Comparison of ENCODE assay signal across 22 cellular contexts in genomic region chr6:144480518-144480917, GRCh38.
"Had no signal": no experiment of that assay in that cellular context is flagged by ENCODE, and none has a peak within 500 bp of the region (broad histone marks: within the 10 kb centered on the region; RNA-seq: fewer than 3 reads in every experiment).

No MANE protein-coding gene starts in this region.

- H3K27ac Mint-ChIP-seq: activated CD4-positive, alpha-beta memory T cell treated with anti-CD3 and anti-CD28 coated beads, Interleukin-2, amount 10 ng/mL, durations not matched to agents 7 days and 5 days; activated naive CD4-positive, alpha-beta T cell treated with anti-CD3 and anti-CD28 coated beads for 36 hours; activated T-helper 2 cell treated with anti-CD3 and anti-CD28 coated beads, Interferon-gamma antibody, Interleukin-2, Interleukin-4, amounts not matched to agents 10 μg/mL and 5 μg/mL and 100 μg/mL, durations not matched to agents 14 hours and 24 hours and 36 hours; endodermal cell had no signal

- H3K9me3 Mint-ChIP-seq: activated CD4-positive, alpha-beta memory T cell treated with anti-CD3 and anti-CD28 coated beads, Interleukin-2, amount 10 ng/mL, durations not matched to agents 7 days and 5 days; activated naive CD4-positive, alpha-beta T cell treated with anti-CD3 and anti-CD28 coated beads for 36 hours; activated T-helper 2 cell treated with anti-CD3 and anti-CD28 coated beads, Interferon-gamma antibody, Interleukin-2, Interleukin-4, amounts not matched to agents 10 μg/mL and 5 μg/mL and 100 μg/mL, durations not matched to agents 14 hours and 24 hours and 36 hours; endodermal cell; memory B cell; naive thymus-derived CD4-positive, alpha-beta T cell; stimulated activated memory B cell treated with anti-CD40 and anti-IgM and Interleukin-4, amounts not matched to agents 10 μg/mL and 1 μg/mL and 100 μg/mL, for 72 hours had no signal

- H3K27ac ChIP-seq: dorsolateral prefrontal cortex, epithelial cell of prostate, parathyroid adenoma, sigmoid colon, thoracic aorta, upper lobe of right lung had no signal

- H3K27me3 Mint-ChIP-seq: activated CD4-positive, alpha-beta memory T cell treated with anti-CD3 and anti-CD28 coated beads, Interleukin-2, amount 10 ng/mL, durations not matched to agents 7 days and 5 days; memory B cell; naive thymus-derived CD4-positive, alpha-beta T cell; stimulated activated memory B cell treated with anti-CD40 and anti-IgM and Interleukin-4, amounts not matched to agents 10 μg/mL and 1 μg/mL and 100 μg/mL, for 72 hours had no signal

- ATAC-seq: left lobe of liver; naive thymus-derived CD4-positive, alpha-beta T cell; stimulated activated memory B cell treated with anti-CD40 and anti-IgM and Interleukin-4, amounts not matched to agents 10 μg/mL and 1 μg/mL and 100 μg/mL, for 72 hours; upper lobe of right lung had no signal

- H3K4me3 Mint-ChIP-seq: activated CD4-positive, alpha-beta memory T cell treated with anti-CD3 and anti-CD28 coated beads, Interleukin-2, amount 10 ng/mL, durations not matched to agents 7 days and 5 days; activated naive CD4-positive, alpha-beta T cell treated with anti-CD3 and anti-CD28 coated beads for 36 hours; endodermal cell; memory B cell; naive thymus-derived CD4-positive, alpha-beta T cell; stimulated activated memory B cell treated with anti-CD40 and anti-IgM and Interleukin-4, amounts not matched to agents 10 μg/mL and 1 μg/mL and 100 μg/mL, for 72 hours had no signal

- H3K27me3 ChIP-seq: dorsolateral prefrontal cortex, sigmoid colon, spleen, upper lobe of right lung had no signal

- H3K4me1 ChIP-seq: parathyroid adenoma, sigmoid colon had no signal

- H3K9me3 ChIP-seq: sigmoid colon, spleen, thoracic aorta, upper lobe of right lung had no signal

- H3K4me3 ChIP-seq: dorsolateral prefrontal cortex, sigmoid colon, spleen, thoracic aorta, upper lobe of right lung had no signal

- DNase-seq: activated CD4-positive, alpha-beta memory T cell treated with anti-CD3 and anti-CD28 coated beads, Interleukin-2, amount 10 ng/mL, durations not matched to agents 7 days and 5 days; activated CD4-positive, alpha-beta T cell treated with anti-CD3 and anti-CD28 coated beads for 48 hours; activated CD4-positive, CD25-positive, alpha-beta regulatory T cell; activated naive CD4-positive, alpha-beta T cell treated with anti-CD3 and anti-CD28 coated beads for 36 hours; activated T-cell treated with anti-CD3 and anti-CD28 coated beads, Interleukin-2, amount 50 U/mL, for 1 hour; dorsolateral prefrontal cortex; endodermal cell; foreskin melanocyte; kidney; naive thymus-derived CD4-positive, alpha-beta T cell; sigmoid colon; spleen; stimulated activated CD4-positive, alpha-beta T cell treated with anti-CD3 and anti-CD28 coated beads, Interleukin-4, amount 100 ng/mL, for 4 hours; SW 1271; upper lobe of right lung had no signal

- H3K4me1 Mint-ChIP-seq: endodermal cell; stimulated activated memory B cell treated with anti-CD40 and anti-IgM and Interleukin-4, amounts not matched to agents 10 μg/mL and 1 μg/mL and 100 μg/mL, for 72 hours had no signal
